In genomic region chr4:101419324-101420135, GRCh38 we compare ENCODE assay signal across 8 cellular contexts.
DNase-seq lines count a peak whose midpoint lies in the region; ATAC-seq and TF ChIP-seq lines count a peak whose summit lies in the region.

No MANE protein-coding gene starts in this region.

- peak; percentile 71 for DNase-seq in DMS53 (lab: John Stamatoyannopoulos, UW)
- no peak for DNase-seq in naive B cell
- DNase-seq in stimulated activated CD4-positive, alpha-beta T cell treated with anti-CD3 and anti-CD28 coated beads, Interleukin-2, amount 100 ng/mL, for 48 hours, result no peak
- no peak for DNase-seq in SK-N-SH
- DNase-seq in left lobe of liver (ENCODE audit: low spot score), result no peak

- H3F3A ChIP-seq in OCI-LY1 (ENCODE audit: insufficient read depth, low read length) (no peaks in the 10 kb centered on the region), SK-N-SH (replicated peaks; ENCODE audit: insufficient read depth) (no peaks in the 10 kb centered on the region)

- WGBS in SK-N-SH (ENCODE audit: low lambda C conversion rate), result 73% methylated on average over 5 of the region's 5 CpGs

- H3K27ac ChIP-seq in OCI-LY1 (ENCODE audit: low read depth, low read length, poor library complexity, severe bottlenecking) (peak overlapping the region; percentile 26), SK-N-SH (ENCODE audit: low read depth in 2 of 2, low read length in 1 of 2) (no peak overlapping the region)

- no peak overlapping the region for H2AFZ ChIP-seq in OCI-LY1 (ENCODE audit: low read length)
- no peak overlapping the region for H2AFZ ChIP-seq in SK-N-SH (ENCODE audit: low read depth)

- H3K4me1 ChIP-seq in OCI-LY1 (ENCODE audit: insufficient read depth, low read length, severe bottlenecking), result peaks cover 27% of the 10 kb centered on the region
- H3K4me1 ChIP-seq in SK-N-SH (ENCODE audit: control insufficient read depth in 1 of 2, insufficient read depth in 2 of 2, low read depth in 1 of 2, low read length in 1 of 2), result 0 out of 4 replicates have a peak, but pooled peaks cover 0 to 5% of the 10 kb centered on the region in 2 experiments

- H4K20me1 ChIP-seq in OCI-LY1 (ENCODE audit: insufficient read depth, low read length) (no peaks in the 10 kb centered on the region), SK-N-SH (ENCODE audit: insufficient read depth) (no peaks in the 10 kb centered on the region)

- H3K27me3 Mint-ChIP-seq in naive B cell, result no peaks in the 10 kb centered on the region

- H3K36me3 Mint-ChIP-seq in naive B cell, result peaks cover 4 to 9% of the 10 kb centered on the region in 2 donors

- H3K27ac Mint-ChIP-seq in naive B cell, result peak overlapping the region in 1 of 6 donors; percentile 76

- peak; percentile 70 for ATAC-seq in GM19043 (IDR thresholded peaks at IDR 0.05; ENCODE audit: low read depth, unreplicated experiment)
- ATAC-seq in HG03139 (IDR thresholded peaks at IDR 0.05; ENCODE audit: unreplicated experiment), result peak; percentile 68
- ATAC-seq in naive B cell (ENCODE audit: low read depth in 2 of 2), result peak; percentile 44 to 65
- ATAC-seq in left lobe of liver, result no peak

- H3K27me3 ChIP-seq in OCI-LY1 (ENCODE audit: insufficient read depth, low read length) (no peaks in the 10 kb centered on the region), SK-N-SH (ENCODE audit: insufficient read depth) (no peaks in the 10 kb centered on the region)

- H3K4me1 Mint-ChIP-seq in naive B cell, result peaks cover 26 to 43% (median 35%) of the 10 kb centered on the region in 3 donors

- H3K9me3 Mint-ChIP-seq in naive B cell, result peaks cover 0 to 12% (median 4%) of the 10 kb centered on the region in 7 donors

- H3K79me2 ChIP-seq in OCI-LY1 (ENCODE audit: insufficient read depth, low read length) (no peaks in the 10 kb centered on the region), SK-N-SH (ENCODE audit: insufficient read depth) (no peaks in the 10 kb centered on the region)

- no peaks in the 10 kb centered on the region for H3K36me3 ChIP-seq in OCI-LY1 (ENCODE audit: insufficient read depth, low read length)
- no peaks in the 10 kb centered on the region for H3K36me3 ChIP-seq in SK-N-SH (replicated peaks in 1 of 2; ENCODE audit: control insufficient read depth in 1 of 2, insufficient read depth in 2 of 2, low read length in 1 of 2)

- no peak for TF ChIP-seq EP300 in SK-N-SH (IDR thresholded peaks at IDR 0.05; ENCODE audit: borderline replicate concordance in 1 of 2, low read depth in 1 of 2, low read length in 1 of 2)

- H3K4me3 ChIP-seq in OCI-LY1 (ENCODE audit: low read depth, low read length, poor library complexity, severe bottlenecking), result no peak overlapping the region
- H3K4me3 ChIP-seq in SK-N-SH (ENCODE audit: low read depth in 2 of 2, low read length in 1 of 2), result no peak overlapping the region

- TF ChIP-seq RAD21 in SK-N-SH (IDR thresholded peaks at IDR 0.05; ENCODE audit: low read length), result no peak

- CTCF ChIA-PET in SK-N-SH (lab: Yijun Ruan, JAX), result interaction anchor here (1.4 kb wide), 1 partner anchor 9 kb away, joined by 5 read pairs; no protein-coding TSS in a partner anchor

- H3K4me2 ChIP-seq in OCI-LY1 (ENCODE audit: low read length) (peak overlapping the region; percentile 12; the same call in 1 of the 2 replicates), SK-N-SH (no peak overlapping the region)

- POLR2A ChIA-PET in SK-N-SH (lab: Yijun Ruan, JAX), result no interaction called here

- TF ChIP-seq CTCF in OCI-LY1 (IDR thresholded peaks at IDR 0.05; ENCODE audit: low read length) (no peak), SK-N-SH (IDR thresholded peaks at IDR 0.05) (no peak)

- H3K9me2 ChIP-seq in OCI-LY1 (ENCODE audit: low read depth, low read length), result no peaks in the 10 kb centered on the region
- no peaks in the 10 kb centered on the region for H3K9me2 ChIP-seq in SK-N-SH

- no peaks in the 10 kb centered on the region for H3K9me3 ChIP-seq in OCI-LY1 (ENCODE audit: low read length)
- H3K9me3 ChIP-seq in SK-N-SH, result no peaks in the 10 kb centered on the region

- peak overlapping the region in 2 of 8 donors; percentile 33 to 70 for H3K4me3 Mint-ChIP-seq in naive B cell

- H3K9ac ChIP-seq in OCI-LY1 (ENCODE audit: low read length) (no peak overlapping the region), SK-N-SH (no peak overlapping the region)

TF ChIP-seq in SK-N-SH, 30 proteins besides CTCF, POLR2A, EP300 and RAD21:
- TF ChIP-seq NRF1 (IDR thresholded peaks at IDR 0.05; ENCODE audit: low read depth, low read length) (no peak), GATA2 (CRISPR knock-in tag; IDR thresholded peaks at IDR 0.05) (no peak), RXRA (IDR thresholded peaks at IDR 0.05; ENCODE audit: borderline replicate concordance, low read depth) (no peak)
